Comparison of ENCODE assay signal across 8 cellular contexts in genomic region chr22:19891350-19892248, GRCh38.
A peak's percentile ranks its signal among the peaks of the same experiment; 100 is the strongest.
DNase-seq lines count a peak whose midpoint lies in the region; ATAC-seq lines count a peak whose summit lies in the region.

No MANE protein-coding gene starts in this region.

- H3K9me3 ChIP-seq in NT2/D1 (ENCODE audit: insufficient read depth, low read length) = no peaks in the 10 kb centered on the region

- H3K9ac ChIP-seq in NT2/D1 (ENCODE audit: insufficient read length, low read depth) = peak overlapping the region; percentile 36

- H3K36me3 ChIP-seq in NT2/D1 (ENCODE audit: insufficient read depth, insufficient read length, low read length) = peaks cover 18% of the 10 kb centered on the region

- H3K4me3 ChIP-seq in NT2/D1 (ENCODE audit: insufficient read length, low read depth) = no peak overlapping the region

- no peaks in the 10 kb centered on the region for H3K27me3 ChIP-seq in NT2/D1 (ENCODE audit: insufficient read depth, insufficient read length)

- DNase-seq in COLO668 (lab: John Stamatoyannopoulos, UW; ENCODE audit: unreplicated experiment) (peak; percentile 88), NT2/D1 (ENCODE audit: low read depth, low spot score) (peak; percentile 61), activated T-cell treated with anti-CD3 and anti-CD28 coated beads for 1 hour (ENCODE audit: low read depth) (peak; percentile 69), fibroblast of peridontal ligament (ENCODE audit: extremely low read depth) (peak; percentile 26), retina (peak; percentile 60), NK-92 (lab: John Stamatoyannopoulos, UW; ENCODE audit: unreplicated experiment) (no peak), OCI-M2 (lab: John Stamatoyannopoulos, UW; ENCODE audit: unreplicated experiment) (no peak)

- H3K4me1 ChIP-seq in NT2/D1 (ENCODE audit: insufficient read depth, insufficient read length) = peaks cover 17% of the 10 kb centered on the region

- ATAC-seq in HG03342 (IDR thresholded peaks at IDR 0.05; ENCODE audit: unreplicated experiment) = peak; percentile 52

Comparison
In these comparisons a context has a peak if more than half of its experiments do, and no peak if none do; other contexts are left out.
1. DNase-seq: peak in COLO668 (single experiment), NT2/D1 (single experiment), activated T-cell treated with anti-CD3 and anti-CD28 coated beads for 1 hour (single experiment), fibroblast of peridontal ligament (single experiment) and retina (single experiment); none in NK-92 (single experiment) and OCI-M2 (single experiment).